In genomic region chr11:128323381-128323780, GRCh38 we compare ENCODE assay signal across 8 cellular contexts.
DNase-seq lines count a peak whose midpoint lies in the region; ATAC-seq, FAIRE-seq and TF ChIP-seq lines count a peak whose summit lies in the region.

No MANE protein-coding gene starts in this region.

- no peaks in the 10 kb centered on the region for H3K36me3 ChIP-seq in GM06990 (ENCODE audit: control insufficient read depth, insufficient read depth, low read length)
- no peaks in the 10 kb centered on the region for H3K36me3 ChIP-seq in HepG2 (replicated peaks in 1 of 2; ENCODE audit: control insufficient read depth in 1 of 2, insufficient read depth in 2 of 2, low read length in 2 of 2)
- no peaks in the 10 kb centered on the region for H3K36me3 ChIP-seq in psoas muscle (ENCODE audit: insufficient read depth in 1 of 2, low read depth in 1 of 2)
- no peaks in the 10 kb centered on the region for H3K36me3 ChIP-seq in vagina
- H3K36me3 ChIP-seq in tibial nerve: no peaks in the 10 kb centered on the region

- no TSS peak for BruUV-seq in HepG2 (replicated peaks; lab: Mats Ljungman, UMichigan)

- CTCF ChIA-PET in HepG2 (lab: Yijun Ruan, JAX; ENCODE audit: low intra/inter-chr PET ratio, low total read pairs): no interaction called here

- no peak for DNase-seq in GM06990 (ENCODE audit: extremely low read depth, insufficient read length)
- DNase-seq in HCEC 1CT: peak; percentile 40
- no peak for DNase-seq in HepG2 (ENCODE audit: low spot score)
- DNase-seq in psoas muscle: no peak
- DNase-seq in urothelium cell line (ENCODE audit: low spot score): no peak
- DNase-seq in vagina (ENCODE audit: extremely low spot score in 2 of 2): no peak
- DNase-seq in tibial nerve (ENCODE audit: low spot score in 2 of 2): no peak

- H3K9me3 Mint-ChIP-seq in activated T-helper 17 cell treated with anti-CD3 and anti-CD28 coated beads, Interleukin-2, amount 50 U/mL, for 72 hours: peaks cover 5% of the 10 kb centered on the region

- no peak overlapping the region for H3K27ac ChIP-seq in HepG2 (ENCODE audit: extremely low read length, insufficient read depth, low read length)
- no peak overlapping the region for H3K27ac ChIP-seq in psoas muscle
- no peak overlapping the region for H3K27ac ChIP-seq in vagina
- H3K27ac ChIP-seq in tibial nerve: no peak overlapping the region

- no peaks in the 10 kb centered on the region for H3K9me3 ChIP-seq in HepG2 (ENCODE audit: low read length)
- H3K9me3 ChIP-seq in psoas muscle: no peaks in the 10 kb centered on the region
- H3K9me3 ChIP-seq in vagina: no peaks in the 10 kb centered on the region
- no peaks in the 10 kb centered on the region for H3K9me3 ChIP-seq in tibial nerve

- H3K4me1 ChIP-seq in HepG2 (ENCODE audit: insufficient read depth, low read length): no peaks in the 10 kb centered on the region
- no peaks in the 10 kb centered on the region for H3K4me1 ChIP-seq in psoas muscle
- no peaks in the 10 kb centered on the region for H3K4me1 ChIP-seq in vagina
- H3K4me1 ChIP-seq in tibial nerve: no peaks in the 10 kb centered on the region

- no peak for TF ChIP-seq EP300 in HepG2 (IDR thresholded peaks at IDR 0.05; ENCODE audit: low read depth in 2 of 2, low read length in 2 of 2)
- TF ChIP-seq EP300 in HepG2 (CRISPR knock-in tag; IDR thresholded peaks at IDR 0.05; ENCODE audit: borderline replicate concordance): no peak
- no peak for TF ChIP-seq EP300 in tibial nerve (IDR thresholded peaks at IDR 0.05)

- peaks cover 74% of the 10 kb centered on the region for H3K4me1 Mint-ChIP-seq in activated T-helper 17 cell treated with anti-CD3 and anti-CD28 coated beads, Interleukin-2, amount 50 U/mL, for 72 hours

- no peak for TF ChIP-seq RAD21 in HepG2 (CRISPR knock-in tag; IDR thresholded peaks at IDR 0.05)

- H3K79me2 ChIP-seq in HepG2 (ENCODE audit: insufficient read depth, low read length): no peaks in the 10 kb centered on the region

- no peak overlapping the region for H3K4me2 ChIP-seq in HepG2 (ENCODE audit: low read depth, low read length)

- TF ChIP-seq POLR2A in HepG2 (IDR thresholded peaks at IDR 0.05; ENCODE audit: insufficient read depth in 1 of 2, low read depth in 2 of 2, low read length in 2 of 2) (no peak), vagina (IDR thresholded peaks at IDR 0.05) (no peak), tibial nerve (IDR thresholded peaks at IDR 0.05) (no peak)

- TF ChIP-seq CTCF in GM06990 (IDR thresholded peaks at IDR 0.05; ENCODE audit: insufficient read depth, low read length, poor library complexity, severe bottlenecking) (peak; percentile 60), HepG2 (CRISPR knock-in tag; IDR thresholded peaks at IDR 0.05) (no peak), psoas muscle (IDR thresholded peaks at IDR 0.05) (no peak), vagina (IDR thresholded peaks at IDR 0.05) (no peak), tibial nerve (IDR thresholded peaks at IDR 0.05) (no peak)

- FAIRE-seq in HepG2 (lab: Jason Lieb, UNC) (no peak), urothelium cell line (lab: Jason Lieb, UNC) (no peak)

- intact Hi-C loops in HepG2 (cut with micrococcal nuclease; ENCODE audit: unreplicated experiment) (no loop called here), psoas muscle (cut with DNase I) (no loop called here), vagina (cut with DNase I) (no loop called here)

- 0% methylated on average over 2 of the region's 2 CpGs for WGBS in HepG2 (ENCODE audit: low lambda C conversion rate)
- WGBS in psoas muscle, 3 donors: 61 to 76% (median 69%) methylated on average over 2 of the region's 2 CpGs
- 71 to 87% methylated on average over 2 of the region's 2 CpGs for whole genome bisulfite sequencing in tibial nerve, 2 donors

- H3K27ac Mint-ChIP-seq in activated T-helper 17 cell treated with anti-CD3 and anti-CD28 coated beads, Interleukin-2, amount 50 U/mL, for 72 hours: peak overlapping the region; percentile 97

- no peak overlapping the region for H2AFZ ChIP-seq in HepG2 (ENCODE audit: low read length)

- in situ Hi-C loops in HepG2 (cut with HindIII; ENCODE audit: extremely low pct_ligation_motif_present, low pct_unique_long_range_greater_than_20kb): no loop called here

- H3K4me3 Mint-ChIP-seq in activated T-helper 17 cell treated with anti-CD3 and anti-CD28 coated beads, Interleukin-2, amount 50 U/mL, for 72 hours: peak overlapping the region; percentile 77

- H3K27me3 ChIP-seq in GM06990 (replicated peaks; ENCODE audit: control insufficient read depth, insufficient read depth, low read length) (no peaks in the 10 kb centered on the region), HepG2 (ENCODE audit: control insufficient read depth in 1 of 2, insufficient read depth in 2 of 2, low read length in 2 of 2) (peaks cover 1 to 15% of the 10 kb centered on the region in 2 experiments; a peak in 4 of 5 replicates), psoas muscle (ENCODE audit: insufficient read depth in 3 of 3, low read length in 2 of 3) (no peaks in the 10 kb centered on the region), vagina (no peaks in the 10 kb centered on the region), tibial nerve (no peaks in the 10 kb centered on the region)

- ATAC-seq in activated T-helper 17 cell treated with anti-CD3 and anti-CD28 coated beads, Interleukin-2, amount 50 U/mL, for 72 hours (replicated peaks): no peak
- ATAC-seq in HepG2: no peak
- no peak for ATAC-seq in psoas muscle

- H3K27me3 Mint-ChIP-seq in activated T-helper 17 cell treated with anti-CD3 and anti-CD28 coated beads, Interleukin-2, amount 50 U/mL, for 72 hours: no peaks in the 10 kb centered on the region

- H4K20me1 ChIP-seq in HepG2 (ENCODE audit: insufficient read depth, low read length): no peaks in the 10 kb centered on the region

- POLR2A ChIA-PET in HepG2 (lab: Yijun Ruan, JAX): no interaction called here

- peaks cover 33% of the 10 kb centered on the region for H3K36me3 Mint-ChIP-seq in activated T-helper 17 cell treated with anti-CD3 and anti-CD28 coated beads, Interleukin-2, amount 50 U/mL, for 72 hours (ENCODE audit: low read depth)

- no peak overlapping the region for H3K9ac ChIP-seq in HepG2 (ENCODE audit: insufficient read depth, low read depth, low read length)

- H3K4me3 ChIP-seq in GM06990 (replicated peaks; ENCODE audit: low read depth, low read length) (no peak overlapping the region), HepG2 (replicated peaks in 1 of 3; ENCODE audit: insufficient read depth in 1 of 3, low read depth in 2 of 3, low read length in 3 of 3) (no peak overlapping the region), psoas muscle (no peak overlapping the region), vagina (no peak overlapping the region), tibial nerve (no peak overlapping the region)

TF ChIP-seq in HepG2, 621 proteins besides CTCF, POLR2A, EP300 and RAD21:
- TF ChIP-seq TAF1 (CRISPR knock-in tag; IDR thresholded peaks at IDR 0.05): no peak
- TF ChIP-seq DMTF1 (CRISPR knock-in tag; IDR thresholded peaks at IDR 0.05): no peak
- no peak for TF ChIP-seq SIX1 (CRISPR knock-in tag; IDR thresholded peaks at IDR 0.05; ENCODE audit: borderline replicate concordance)
- TF ChIP-seq GATA4 (IDR thresholded peaks at IDR 0.05; ENCODE audit: borderline replicate concordance, low read depth): no peak
- TF ChIP-seq NFE2L2 (IDR thresholded peaks at IDR 0.05; ENCODE audit: low read length): no peak
- 0 out of 2 replicates have a peak, but pooled peaks have one; percentile 5 for TF ChIP-seq STAG1 (CRISPR knock-in tag; IDR thresholded peaks at IDR 0.05)
- TF ChIP-seq ADNP (CRISPR knock-in tag; IDR thresholded peaks at IDR 0.05): no peak
TF ChIP-seq in HepG2: peak in this region for 1.
